In genomic region chr2:95158891-95159619, GRCh38 we compare ENCODE assay signal across 8 cellular contexts. TPM values are rescaled to one million over a fixed set of nuclear protein-coding genes. Genes with fewer than 3 reads are reported as not detected.
DNase-seq lines count a peak whose midpoint lies in the region; ATAC-seq and TF ChIP-seq lines count a peak whose summit lies in the region.

No MANE protein-coding gene starts in this region.

- no peak for TF ChIP-seq CTCF in astrocyte of the cerebellum (IDR thresholded peaks at IDR 0.05; ENCODE audit: low read depth, low read length, missing control alignments)
- no peak for TF ChIP-seq CTCF in progenitor cell of endocrine pancreas (IDR thresholded peaks at IDR 0.05; ENCODE audit: unreplicated experiment)

- peak overlapping the region; percentile 61 to 83 (median 76) for H3K4me3 ChIP-seq in BLaER1 treated with 17β-estradiol and CSF1 and Interleukin-3, amounts not matched to agents 10 nM and 100 nM
- H3K4me3 ChIP-seq in astrocyte of the cerebellum (ENCODE audit: low read depth, low read length), result peak overlapping the region; percentile 68

- peaks cover 17 to 28% (median 21%) of the 10 kb centered on the region in 10 experiments for H3K4me1 ChIP-seq in BLaER1 treated with 17β-estradiol and CSF1 and Interleukin-3, amounts not matched to agents 10 nM and 100 nM

- peaks cover 27% of the 10 kb centered on the region for H3K36me3 Mint-ChIP-seq in progenitor cell of endocrine pancreas (ENCODE audit: insufficient read depth)

- peak overlapping the region; percentile 70 to 84 (median 79) for H3K27ac ChIP-seq in BLaER1 treated with 17β-estradiol and CSF1 and Interleukin-3, amounts not matched to agents 10 nM and 100 nM

- peaks cover 30 to 42% (median 33%) of the 10 kb centered on the region in 11 experiments for H3K36me3 ChIP-seq in BLaER1 treated with 17β-estradiol and CSF1 and Interleukin-3, amounts not matched to agents 10 nM and 100 nM

- H3K9me3 Mint-ChIP-seq in progenitor cell of endocrine pancreas (ENCODE audit: low read depth), result peaks cover 12% of the 10 kb centered on the region

- peak overlapping the region; percentile 76 to 90 (median 84) for H3K9ac ChIP-seq in BLaER1 treated with 17β-estradiol and CSF1 and Interleukin-3, amounts not matched to agents 10 nM and 100 nM

- ATAC-seq in GM18861 (IDR thresholded peaks at IDR 0.05; ENCODE audit: unreplicated experiment), result peak; percentile 6
- peak; percentile 38 for ATAC-seq in HG03039 (IDR thresholded peaks at IDR 0.05; ENCODE audit: unreplicated experiment)

- peaks cover 29 to 48% (median 43%) of the 10 kb centered on the region in 11 experiments for H3K9me3 ChIP-seq in BLaER1 treated with 17β-estradiol and CSF1 and Interleukin-3, amounts not matched to agents 10 nM and 100 nM (replicated peaks in 1 of 11)

- peak overlapping the region; percentile 85 for H3K4me3 Mint-ChIP-seq in progenitor cell of endocrine pancreas (ENCODE audit: low read depth)

- peaks cover 5% of the 10 kb centered on the region for H3K4me1 Mint-ChIP-seq in progenitor cell of endocrine pancreas (ENCODE audit: low read depth)

- no peaks in the 10 kb centered on the region for H4K20me1 ChIP-seq in BLaER1 treated with 17β-estradiol and CSF1 and Interleukin-3, amounts not matched to agents 10 nM and 100 nM

- DNase-seq in OCI-M1 (lab: John Stamatoyannopoulos, UW), result peak; percentile 23
- no peak for DNase-seq in astrocyte of the cerebellum (ENCODE audit: low read depth)
- peak; percentile 59 for DNase-seq in hepatic stellate cell (ENCODE audit: low spot score)
- DNase-seq in progenitor cell of endocrine pancreas (ENCODE audit: low spot score, unreplicated experiment), result peak; percentile 36
- DNase-seq in DMS114 treated with DMSO at 0.1 percent for 48 hours (lab: John Stamatoyannopoulos, UW; ENCODE audit: unreplicated experiment), result no peak

- in situ Hi-C loops in astrocyte of the cerebellum (cut with HindIII; ENCODE audit: low sequenced_read_pairs), result no loop called here

- peak overlapping the region; percentile 93 to 100 (median 98) for H3K4me2 ChIP-seq in BLaER1 treated with 17β-estradiol and CSF1 and Interleukin-3, amounts not matched to agents 10 nM and 100 nM

- H3K27ac Mint-ChIP-seq in progenitor cell of endocrine pancreas, result peak overlapping the region; percentile 85

- no peaks in the 10 kb centered on the region for H3K27me3 Mint-ChIP-seq in progenitor cell of endocrine pancreas

- H3K27me3 ChIP-seq in BLaER1 treated with 17β-estradiol and CSF1 and Interleukin-3, amounts not matched to agents 10 nM and 100 nM, result no peaks in the 10 kb centered on the region

RNA-seq across cellular contexts. Expression of gene ZNF514, which starts 0.6 kb away (rescaled TPM):
- 32.9 and 34.8 TPM in 2 replicates for total RNA-seq in progenitor cell of endocrine pancreas

RNA-seq across cellular contexts. Expression of gene ZNF2, which starts 6.6 kb away (rescaled TPM):
- 5.7 and 6.5 TPM in 2 replicates for total RNA-seq in progenitor cell of endocrine pancreas

RNA-seq across cellular contexts. Expression of gene MRPS5, which starts 37.4 kb away (rescaled TPM):
- total RNA-seq in progenitor cell of endocrine pancreas, result 59.8 and 62.5 TPM in 2 replicates

RNA-seq across cellular contexts. Expression of gene ZNF892, which starts 48.3 kb away (rescaled TPM):
- 18.0 and 18.4 TPM in 2 replicates for total RNA-seq in progenitor cell of endocrine pancreas

Comparison
In these comparisons a context has a peak if more than half of its experiments do, and no peak if none do; other contexts are left out.
1. DNase-seq: peak in OCI-M1 (single experiment), hepatic stellate cell (single experiment) and progenitor cell of endocrine pancreas (single experiment); none in astrocyte of the cerebellum (single experiment) and DMS114 treated with DMSO at 0.1 percent for 48 hours (single experiment).